ENCODE assay signal across 23 cellular contexts in genomic region chr12:49236423-49236822, GRCh38. TPM values are rescaled to one million over a fixed set of nuclear protein-coding genes. Genes with fewer than 3 reads are reported as not detected.
DNase-seq lines count a peak whose midpoint lies in the region; ATAC-seq lines count a peak whose summit lies in the region.
"Had no signal": no experiment of that assay in that cellular context is flagged by ENCODE, and none has a peak within 500 bp of the region (broad histone marks: within the 10 kb centered on the region; RNA-seq: fewer than 3 reads in every experiment).

No MANE protein-coding gene starts in this region.

- H3K4me1 Mint-ChIP-seq in activated CD4-positive, alpha-beta T cell treated with anti-CD3 and anti-CD28 coated beads for 36 hours, result peaks cover 20% of the 10 kb centered on the region
- peaks cover 26% of the 10 kb centered on the region for H3K4me1 Mint-ChIP-seq in activated naive CD8-positive, alpha-beta T cell treated with anti-CD3 and anti-CD28 coated beads, Interleukin-2, amount 50 U/mL, for 24 hours
- peaks cover 10% of the 10 kb centered on the region in 2 donors for H3K4me1 Mint-ChIP-seq in natural killer cell treated with Interleukin-12 subunit alpha and Interleukin-12 subunit beta and Interleukin-15 and Interleukin-18, amount 100 ng/mL, for 72 hours (ENCODE audit: low read depth in 2 of 2)

- peaks cover 2% of the 10 kb centered on the region for H3K27me3 Mint-ChIP-seq in activated CD4-positive, alpha-beta T cell treated with anti-CD3 and anti-CD28 coated beads for 36 hours
- H3K27me3 Mint-ChIP-seq in activated naive CD8-positive, alpha-beta T cell treated with anti-CD3 and anti-CD28 coated beads, Interleukin-2, amount 50 U/mL, for 24 hours, result peaks cover 4% of the 10 kb centered on the region
- H3K27me3 Mint-ChIP-seq in natural killer cell treated with Interleukin-12 subunit alpha and Interleukin-12 subunit beta and Interleukin-15 and Interleukin-18, amount 100 ng/mL, for 72 hours, result peaks cover 0 to 2% of the 10 kb centered on the region in 2 donors

- H3K9me3 Mint-ChIP-seq in activated CD4-positive, alpha-beta T cell treated with anti-CD3 and anti-CD28 coated beads for 36 hours (ENCODE audit: low read depth), result no peaks in the 10 kb centered on the region
- no peaks in the 10 kb centered on the region for H3K9me3 Mint-ChIP-seq in activated naive CD8-positive, alpha-beta T cell treated with anti-CD3 and anti-CD28 coated beads, Interleukin-2, amount 50 U/mL, for 24 hours
- H3K9me3 Mint-ChIP-seq in natural killer cell treated with Interleukin-12 subunit alpha and Interleukin-12 subunit beta and Interleukin-15 and Interleukin-18, amount 100 ng/mL, for 72 hours, result no peaks in the 10 kb centered on the region
- H3K9me3 Mint-ChIP-seq: memory B cell had no signal

- H3K4me3 Mint-ChIP-seq in activated CD4-positive, alpha-beta T cell treated with anti-CD3 and anti-CD28 coated beads for 36 hours, result no peak overlapping the region
- no peak overlapping the region for H3K4me3 Mint-ChIP-seq in activated naive CD8-positive, alpha-beta T cell treated with anti-CD3 and anti-CD28 coated beads, Interleukin-2, amount 50 U/mL, for 24 hours
- H3K4me3 Mint-ChIP-seq in natural killer cell treated with Interleukin-12 subunit alpha and Interleukin-12 subunit beta and Interleukin-15 and Interleukin-18, amount 100 ng/mL, for 72 hours, result peak overlapping the region; percentile 6
- H3K4me3 Mint-ChIP-seq: memory B cell had no signal

- intact Hi-C loops in activated CD4-positive, alpha-beta T cell treated with anti-CD3 and anti-CD28 coated beads for 36 hours (cut with DNase I, micrococcal nuclease), result loop anchor here in 1 of 2 experiments (5.0 kb wide), 1 partner anchor 239 kb away; the partner anchor contains the start of gene DDN

- no peak for DNase-seq in activated CD4-positive, alpha-beta T cell treated with anti-CD3 and anti-CD28 coated beads for 36 hours
- no peak for DNase-seq in activated CD4-positive, alpha-beta T cell treated with anti-CD3 and anti-CD28 coated beads for 1 hour
- peak; percentile 48 for DNase-seq in OCI-M1 (lab: John Stamatoyannopoulos, UW)
- no peak for DNase-seq in activated naive CD8-positive, alpha-beta T cell treated with anti-CD3 and anti-CD28 coated beads, Interleukin-2, amount 50 U/mL, for 24 hours
- no peak for DNase-seq in natural killer cell treated with Interleukin-12 subunit alpha and Interleukin-12 subunit beta and Interleukin-15 and Interleukin-18, amount 100 ng/mL, for 72 hours (ENCODE audit: low spot score)
- no peak for DNase-seq in nucleus accumbens (lab: John Stamatoyannopoulos, UW)
- DNase-seq: brain microvascular endothelial cell, DND-41, heart left ventricle, Karpas-422, left cardiac atrium, NCI-H1048, NCI-H1694 treated with DMSO at 0.1 percent for 48 hours, NCI-H2171, NCI-H526 treated with DMSO at 0.1 percent for 48 hours, occipital lobe, RPMI8226, SK-N-SH, upper lobe of left lung had no signal

- no peaks in the 10 kb centered on the region for H3K36me3 Mint-ChIP-seq in activated CD4-positive, alpha-beta T cell treated with anti-CD3 and anti-CD28 coated beads for 36 hours (ENCODE audit: low read depth)
- H3K36me3 Mint-ChIP-seq in activated naive CD8-positive, alpha-beta T cell treated with anti-CD3 and anti-CD28 coated beads, Interleukin-2, amount 50 U/mL, for 24 hours (ENCODE audit: low read depth), result no peaks in the 10 kb centered on the region
- H3K36me3 Mint-ChIP-seq in natural killer cell treated with Interleukin-12 subunit alpha and Interleukin-12 subunit beta and Interleukin-15 and Interleukin-18, amount 100 ng/mL, for 72 hours, result no peaks in the 10 kb centered on the region
- H3K36me3 Mint-ChIP-seq: memory B cell had no signal

- CTCF ChIA-PET in activated CD4-positive, alpha-beta T cell treated with anti-CD3 and anti-CD28 coated beads for 36 hours (lab: Charles Lee), result interaction anchor here (0.5 to 2.2 kb wide), 8 partner anchors 7 to 472 kb away, joined by 3 to 14 read pairs (median 4); partner anchors contain the start of gene TUBA1B

- peak; percentile 21 for ATAC-seq in activated CD4-positive, alpha-beta T cell treated with anti-CD3 and anti-CD28 coated beads for 36 hours
- ATAC-seq in activated naive CD8-positive, alpha-beta T cell treated with anti-CD3 and anti-CD28 coated beads, Interleukin-2, amount 50 U/mL, for 24 hours, result peak; percentile 11
- no peak for ATAC-seq in natural killer cell treated with Interleukin-12 subunit alpha and Interleukin-12 subunit beta and Interleukin-15 and Interleukin-18, amount 100 ng/mL, for 72 hours
- ATAC-seq in HG02798 (IDR thresholded peaks at IDR 0.05; ENCODE audit: poor library complexity, unreplicated experiment) (no peak), GM21786 (IDR thresholded peaks at IDR 0.05; ENCODE audit: unreplicated experiment) (no peak)
- ATAC-seq: heart left ventricle, left cardiac atrium had no signal

- POLR2A ChIA-PET in activated CD4-positive, alpha-beta T cell treated with anti-CD3 and anti-CD28 coated beads for 36 hours (lab: Charles Lee), result interaction anchor here (0.6 kb wide), 1 partner anchor 1197 kb away, joined by 3 read pairs; no protein-coding TSS in a partner anchor

- peak overlapping the region; percentile 52 for H3K27ac Mint-ChIP-seq in activated CD4-positive, alpha-beta T cell treated with anti-CD3 and anti-CD28 coated beads for 36 hours
- peak overlapping the region; percentile 18 for H3K27ac Mint-ChIP-seq in activated naive CD8-positive, alpha-beta T cell treated with anti-CD3 and anti-CD28 coated beads, Interleukin-2, amount 50 U/mL, for 24 hours
- H3K27ac Mint-ChIP-seq in natural killer cell treated with Interleukin-12 subunit alpha and Interleukin-12 subunit beta and Interleukin-15 and Interleukin-18, amount 100 ng/mL, for 72 hours, result peak overlapping the region; percentile 6 to 78
- H3K27ac Mint-ChIP-seq: memory B cell had no signal

RNA-seq across cellular contexts. Expression of gene TUBA1C, which starts 28.5 kb away (rescaled TPM):
- total RNA-seq in activated CD4-positive, alpha-beta T cell treated with anti-CD3 and anti-CD28 coated beads for 36 hours, result 100 to 1,000 TPM; 276 to 338 TPM
- 100 to 1,000 TPM; 260 to 358 TPM for total RNA-seq in natural killer cell treated with Interleukin-12 subunit alpha and Interleukin-12 subunit beta and Interleukin-15 and Interleukin-18, amount 100 ng/mL, for 72 hours

RNA-seq across cellular contexts. Expression of gene TUBA1A, which starts 47.5 kb away (rescaled TPM):
- total RNA-seq in activated CD4-positive, alpha-beta T cell treated with anti-CD3 and anti-CD28 coated beads for 36 hours, result 10 to 100 TPM; 75.7 to 98.5 TPM
- total RNA-seq in natural killer cell treated with Interleukin-12 subunit alpha and Interleukin-12 subunit beta and Interleukin-15 and Interleukin-18, amount 100 ng/mL, for 72 hours, result 10 to 100 TPM; 30.8 to 53.5 TPM

RNA-seq across cellular contexts. Expression of gene PRPH, which starts 58.5 kb away (rescaled TPM):
- total RNA-seq in activated CD4-positive, alpha-beta T cell treated with anti-CD3 and anti-CD28 coated beads for 36 hours, result not detected
- not detected for total RNA-seq in natural killer cell treated with Interleukin-12 subunit alpha and Interleukin-12 subunit beta and Interleukin-15 and Interleukin-18, amount 100 ng/mL, for 72 hours
- total RNA-seq: activated CD8-positive, alpha-beta memory T cell treated with anti-CD3 and anti-CD28 coated beads for 36 hours; occipital lobe had no signal

Comparison
In these comparisons a context has a peak if more than half of its experiments do, and no peak if none do; other contexts are left out.
1. ATAC-seq: peak in activated CD4-positive, alpha-beta T cell treated with anti-CD3 and anti-CD28 coated beads for 36 hours (single experiment) and activated naive CD8-positive, alpha-beta T cell treated with anti-CD3 and anti-CD28 coated beads, Interleukin-2, amount 50 U/mL, for 24 hours (single experiment); none in natural killer cell treated with Interleukin-12 subunit alpha and Interleukin-12 subunit beta and Interleukin-15 and Interleukin-18, amount 100 ng/mL, for 72 hours (0 of 2), HG02798 (single experiment) and GM21786 (single experiment).
2. Peak in every context shown above with its lines, with median percentiles within 50 percentile points of each other: H3K27ac Mint-ChIP-seq.